8 cellular contexts compared by ENCODE assay signal in the genomic region with DNA sequence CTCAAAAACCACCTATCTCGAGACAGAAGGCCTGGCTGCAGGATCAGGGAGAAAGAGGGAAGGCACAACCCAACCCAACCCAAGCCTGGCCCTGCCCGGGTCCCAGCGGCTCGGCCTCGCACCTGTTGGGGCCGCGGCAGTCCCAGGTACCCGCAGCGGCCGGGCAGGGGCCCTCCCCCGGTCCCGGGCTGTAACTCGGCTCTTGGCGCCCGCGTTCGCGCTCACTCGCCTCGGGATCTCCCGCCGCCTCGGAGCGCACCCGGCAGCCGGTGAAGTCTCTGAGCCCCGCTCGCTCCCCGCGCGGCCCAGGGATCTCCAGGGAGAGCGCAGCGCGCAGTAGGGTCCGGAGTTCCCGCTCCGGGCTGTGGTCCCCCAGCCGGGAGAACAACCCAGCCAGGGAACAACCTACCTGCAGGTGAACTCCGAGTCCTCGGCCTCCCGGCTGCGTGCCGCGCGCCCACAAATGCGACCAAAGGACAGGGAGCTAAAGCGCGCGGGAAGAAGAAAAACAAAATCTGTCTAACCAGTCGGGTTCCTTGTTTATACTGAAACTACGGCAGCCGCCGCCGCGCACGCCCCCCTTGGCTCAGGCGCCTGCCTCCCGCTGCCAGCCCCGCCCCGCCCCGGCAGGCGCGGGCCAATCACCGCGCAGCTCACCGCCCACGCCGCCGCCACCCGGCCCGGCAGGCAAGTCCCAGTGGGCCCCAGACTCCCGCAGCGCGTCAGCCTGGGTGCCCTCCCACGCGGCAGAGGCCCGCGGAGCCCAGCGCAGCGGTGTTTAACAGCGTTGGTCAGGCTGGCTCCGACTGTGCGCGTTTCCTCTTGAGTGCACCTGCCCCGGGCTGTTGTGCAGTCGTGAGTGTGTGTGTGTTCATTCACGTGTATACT. TPM values are rescaled to one million over a fixed set of nuclear protein-coding genes. Genes with fewer than 3 reads are reported as not detected.
A peak's percentile ranks its signal among the peaks of the same experiment; 100 is the strongest.
DNase-seq lines count a peak whose midpoint lies in the region; ATAC-seq, FAIRE-seq and TF ChIP-seq lines count a peak whose summit lies in the region.

A gene (minus strand): TSS at position 547 of the 888 bp plus-strand sequence. CDS start 12,399 bp downstream, outside the sequence.

- under 1% methylated on average over 75 of the region's 87 CpGs for WGBS in K562 (ENCODE audit: insufficient coverage, low coverage, missing lambda C conversion rate)

- no peaks in the 10 kb centered on the region for H4K20me1 ChIP-seq in K562 (replicated peaks; ENCODE audit: control insufficient read depth, insufficient read depth, low read length)

- DNase-seq in NCI-H2081 treated with DMSO at 0.1 percent for 48 hours (lab: John Stamatoyannopoulos, UW) (peak; percentile 84), UCSD-AML1 (lab: John Stamatoyannopoulos, UW; ENCODE audit: unreplicated experiment) (peak; percentile 94), K562 (ENCODE audit: extremely low read depth in 1 of 4, low spot score in 3 of 4) (peak; percentile 88 to 98 (median 96)), gastrocnemius medialis (peak; percentile 71 to 77), GF-D8 (lab: John Stamatoyannopoulos, UW) (no peak)

- intact Hi-C loops in K562 (cut with micrococcal nuclease), result loop anchor here (1.0 kb wide), 1 partner anchor 731 kb away; no protein-coding TSS in a partner anchor
- intact Hi-C loops in gastrocnemius medialis (cut with DNase I; ENCODE audit: low total_unique reads), result loop anchor here (5.0 to 10.0 kb wide), 5 partner anchors 163 to 961 kb away; a partner anchor contains a TSS

- H3K4me3 ChIP-seq in K562 (peak within 1 kb of the TSS; percentile 64), iPS-15b (ENCODE audit: low read depth, low read length) (peak within 1 kb of the TSS; percentile 75), gastrocnemius medialis (peak within 1 kb of the TSS; percentile 85 to 99 (median 88))

- TF ChIP-seq RAD21 in K562 (CRISPR knock-in tag; conservative IDR thresholded peaks at IDR 0.05 in 1 of 2, IDR thresholded peaks at IDR 0.05 in 1 of 2), result no peak

- peak within 1 kb of the TSS; percentile 91 for H2AFZ ChIP-seq in K562 (ENCODE audit: low read depth, low read length)

- H3K79me2 ChIP-seq in K562 (ENCODE audit: control insufficient read depth, insufficient read depth, low read length), result no peaks in the 10 kb centered on the region

- peak within 1 kb of the TSS; percentile 78 for H3K4me2 ChIP-seq in K562 (ENCODE audit: insufficient read depth, low read length)

- H3K9me1 ChIP-seq in K562 (ENCODE audit: control insufficient read depth, insufficient read depth, low read length), result no peaks in the 10 kb centered on the region

- POLR2A ChIA-PET in K562 (lab: Yijun Ruan, JAX), result interaction anchor here (0.6 to 1.0 kb wide), 2 partner anchors 8 to 1407 kb away, joined by 3 to 4 read pairs; no protein-coding TSS in a partner anchor

- H3K9me3 ChIP-seq in K562 (replicated peaks; ENCODE audit: control insufficient read depth, insufficient read depth, low read depth, low read length), result no peaks in the 10 kb centered on the region
- no peaks in the 10 kb centered on the region for H3K9me3 ChIP-seq in iPS-15b (ENCODE audit: control insufficient read depth, insufficient read depth, low read length)
- H3K9me3 ChIP-seq in gastrocnemius medialis, result no peaks in the 10 kb centered on the region

- ATAC-seq in GM18519 (IDR thresholded peaks at IDR 0.05; ENCODE audit: low FRiP score, unreplicated experiment) (peak; percentile 90), HG03039 (IDR thresholded peaks at IDR 0.05; ENCODE audit: unreplicated experiment) (peak; percentile 96), K562 (peak; percentile 99), gastrocnemius medialis (peak; percentile 81 to 82)

- H3K4me1 ChIP-seq in K562 (replicated peaks in 1 of 2; ENCODE audit: control insufficient read depth in 2 of 2, insufficient read depth in 2 of 2, low read length in 2 of 2), result peaks cover 19% of the 10 kb centered on the region in 2 experiments; a peak in 4 of 5 replicates
- no peaks in the 10 kb centered on the region for H3K4me1 ChIP-seq in iPS-15b (ENCODE audit: control insufficient read depth, insufficient read depth, low read length)
- H3K4me1 ChIP-seq in gastrocnemius medialis, result peaks cover 0 to 13% of the 10 kb centered on the region in 2 donors

- no TSS peak for BruUV-seq in K562 (replicated peaks; lab: Mats Ljungman, UMichigan)

- H3K27ac ChIP-seq in K562 (ENCODE audit: extremely low read depth, low read depth, low read length) (no peak within 1 kb of the TSS; the same call in 2 of the 3 replicates), gastrocnemius medialis (peak within 1 kb of the TSS; percentile 87 to 90 (median 88))

- no peak for TF ChIP-seq CTCF in K562 (IDR thresholded peaks at IDR 0.05 in 2 of 3, conservative IDR thresholded peaks at IDR 0.05 in 1 of 3; ENCODE audit: insufficient read depth in 2 of 3, low read depth in 1 of 3, low read length in 3 of 3)
- peak in 1 of 5 experiments; percentile 14 for TF ChIP-seq CTCF in gastrocnemius medialis (IDR thresholded peaks at IDR 0.05 in 4 of 5, conservative IDR thresholded peaks at IDR 0.05 in 1 of 5)

- CTCF ChIA-PET in K562 (lab: Yijun Ruan, JAX; ENCODE audit: low intra/inter-chr PET ratio), result no interaction called here

- in situ Hi-C loops in K562 (cut with MboI) (no loop called here), gastrocnemius medialis (cut with MboI; ENCODE audit: low sequenced_read_pairs in 4 of 4) (loop anchor here in 2 of 4 donors (25.0 kb wide), 2 partner anchors 791 to 816 kb away; no protein-coding TSS in a partner anchor)

- H3K36me3 ChIP-seq in K562 (ENCODE audit: control insufficient read depth, insufficient read depth, low read length) (no peaks in the 10 kb centered on the region), iPS-15b (ENCODE audit: control insufficient read depth, insufficient read depth, low read length) (no peaks in the 10 kb centered on the region), gastrocnemius medialis (no peaks in the 10 kb centered on the region)

- FAIRE-seq in K562 (lab: Jason Lieb, UNC), result no peak

- H3K27me3 ChIP-seq in K562 (ENCODE audit: control insufficient read depth in 2 of 2, insufficient read depth in 2 of 2, low read length in 2 of 2) (peaks cover 17 to 24% of the 10 kb centered on the region in 2 experiments), iPS-15b (ENCODE audit: control insufficient read depth, insufficient read depth, low read length) (peaks cover 19% of the 10 kb centered on the region), gastrocnemius medialis (no peaks in the 10 kb centered on the region)

- no peak for TF ChIP-seq POLR2A in K562 (conservative IDR thresholded peaks at IDR 0.05)
- peak; percentile 67 to 89 for TF ChIP-seq POLR2A in gastrocnemius medialis (IDR thresholded peaks at IDR 0.05)

- H3K9ac ChIP-seq in K562 (ENCODE audit: insufficient read depth in 1 of 2, low read depth in 2 of 2, low read length in 2 of 2) (peak within 1 kb of the TSS; percentile 15 to 91; a peak in 3 of 4 replicates), iPS-15b (ENCODE audit: low read depth, low read length) (no peak within 1 kb of the TSS)

- TF ChIP-seq EP300 in K562 (IDR thresholded peaks at IDR 0.05; ENCODE audit: low read length), result no peak

TF ChIP-seq in K562, 482 proteins besides CTCF, POLR2A, EP300 and RAD21 (continues in another document):
- TF ChIP-seq PPARD (CRISPR knock-in tag; IDR thresholded peaks at IDR 0.05) (no peak), MTA3 (IDR thresholded peaks at IDR 0.05; ENCODE audit: borderline replicate concordance) (0 out of 2 replicates have a peak, but pooled peaks have one; percentile 46), RBFOX2 (IDR thresholded peaks at IDR 0.05; ENCODE audit: low read depth, low read length) (peak; percentile 42)
- TF ChIP-seq, protein P1, sequence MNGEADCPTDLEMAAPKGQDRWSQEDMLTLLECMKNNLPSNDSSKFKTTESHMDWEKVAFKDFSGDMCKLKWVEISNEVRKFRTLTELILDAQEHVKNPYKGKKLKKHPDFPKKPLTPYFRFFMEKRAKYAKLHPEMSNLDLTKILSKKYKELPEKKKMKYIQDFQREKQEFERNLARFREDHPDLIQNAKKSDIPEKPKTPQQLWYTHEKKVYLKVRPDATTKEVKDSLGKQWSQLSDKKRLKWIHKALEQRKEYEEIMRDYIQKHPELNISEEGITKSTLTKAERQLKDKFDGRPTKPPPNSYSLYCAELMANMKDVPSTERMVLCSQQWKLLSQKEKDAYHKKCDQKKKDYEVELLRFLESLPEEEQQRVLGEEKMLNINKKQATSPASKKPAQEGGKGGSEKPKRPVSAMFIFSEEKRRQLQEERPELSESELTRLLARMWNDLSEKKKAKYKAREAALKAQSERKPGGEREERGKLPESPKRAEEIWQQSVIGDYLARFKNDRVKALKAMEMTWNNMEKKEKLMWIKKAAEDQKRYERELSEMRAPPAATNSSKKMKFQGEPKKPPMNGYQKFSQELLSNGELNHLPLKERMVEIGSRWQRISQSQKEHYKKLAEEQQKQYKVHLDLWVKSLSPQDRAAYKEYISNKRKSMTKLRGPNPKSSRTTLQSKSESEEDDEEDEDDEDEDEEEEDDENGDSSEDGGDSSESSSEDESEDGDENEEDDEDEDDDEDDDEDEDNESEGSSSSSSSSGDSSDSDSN (IDR thresholded peaks at IDR 0.05; ENCODE audit: borderline replicate concordance in 1 of 2, low read depth in 2 of 2, low read length in 2 of 2), result 0 out of 4 replicates have a peak, but pooled peaks of 1 of the 2 experiments have one; percentile 25

RNA-seq across cellular contexts. Expression of the gene that starts here (rescaled TPM):
- 0.84 and 1.1 TPM in 2 replicates for total RNA-seq in K562 (2011; cell fraction: chromatin; rRNA removed; ENCODE audit: low replicate concordance)
- 0.50 and 1.1 TPM in 2 replicates for total RNA-seq in K562 (2011; cell fraction: nucleolus; rRNA removed)
- 1.0 and 1.6 TPM in 2 replicates for total RNA-seq in K562 (2011; cell fraction: nucleoplasm; rRNA removed)
- total RNA-seq in K562 (2014; rRNA removed) (0.08 and 0.23 TPM in 2 replicates), K562 (2014; rRNA removed; fragmentation: Illumina TruSeq; extraction: Trizol) (0.15 and 0.38 TPM in 2 replicates), K562 (2015; rRNA removed; fragmentation: Illumina TruSeq; extraction: Trizol) (0.33 and 0.41 TPM in 2 replicates), K562 (2021) (0.35 and 0.42 TPM in 2 replicates), gastrocnemius medialis (1 to 10 TPM; 1.9 to 6.0 (median 5.2) TPM)
- polyA plus RNA-seq in K562 (2011; rRNA removed) (0.57 and 0.76 TPM in 2 replicates), K562 (2014; fragmentation: Illumina TruSeq; extraction: Trizol) (0.10 and 0.22 TPM in 2 replicates), K562 (2014; fragmentation: Nextera tagmentation; extraction: Ambion mirVana) (under 1 TPM; 0.04 to 0.20 TPM), K562 (2014; rRNA removed) (0.12 and 0.35 TPM in 2 replicates)
- polyA plus RNA-seq in K562 (2011; cell fraction: cytosol; rRNA removed), result 0.19 and 0.72 TPM in 2 replicates
- polyA plus RNA-seq in K562 (2011; cell fraction: nucleus; rRNA removed), result 1.2 and 1.7 TPM in 2 replicates
- 0.26 and 0.27 TPM in 2 replicates for polyA plus RNA-seq in K562 (2012)
- 1.9 and 4.0 TPM in 2 replicates for polyA minus RNA-seq in K562 (2011; rRNA and poly(A)+ RNA removed)
- 1.3 and 1.7 TPM in 2 replicates for polyA minus RNA-seq in K562 (2011; cell fraction: cytosol; rRNA and poly(A)+ RNA removed)
- 1.9 and 4.8 TPM in 2 replicates for polyA minus RNA-seq in K562 (2011; cell fraction: nucleus; rRNA and poly(A)+ RNA removed)
